In genomic region chr11:61332823-61333637, GRCh38 we compare ENCODE assay signal across 8 cellular contexts. TPM values are rescaled to one million over a fixed set of nuclear protein-coding genes. Genes with fewer than 3 reads are reported as not detected.
DNase-seq lines count a peak whose midpoint lies in the region; ATAC-seq, FAIRE-seq and TF ChIP-seq lines count a peak whose summit lies in the region.

TSS of gene DDB1 (minus strand) at chr11:61333105. CDS start at chr11:61332968, 137 bp downstream.
A gene with protein sequence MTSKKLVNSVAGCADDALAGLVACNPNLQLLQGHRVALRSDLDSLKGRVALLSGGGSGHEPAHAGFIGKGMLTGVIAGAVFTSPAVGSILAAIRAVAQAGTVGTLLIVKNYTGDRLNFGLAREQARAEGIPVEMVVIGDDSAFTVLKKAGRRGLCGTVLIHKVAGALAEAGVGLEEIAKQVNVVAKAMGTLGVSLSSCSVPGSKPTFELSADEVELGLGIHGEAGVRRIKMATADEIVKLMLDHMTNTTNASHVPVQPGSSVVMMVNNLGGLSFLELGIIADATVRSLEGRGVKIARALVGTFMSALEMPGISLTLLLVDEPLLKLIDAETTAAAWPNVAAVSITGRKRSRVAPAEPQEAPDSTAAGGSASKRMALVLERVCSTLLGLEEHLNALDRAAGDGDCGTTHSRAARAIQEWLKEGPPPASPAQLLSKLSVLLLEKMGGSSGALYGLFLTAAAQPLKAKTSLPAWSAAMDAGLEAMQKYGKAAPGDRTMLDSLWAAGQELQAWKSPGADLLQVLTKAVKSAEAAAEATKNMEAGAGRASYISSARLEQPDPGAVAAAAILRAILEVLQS (plus strand): TSS chr11:61333228. CDS start chr11:61334729, 1,501 bp downstream.

- intact Hi-C loops in kidney (cut with DNase I), result no loop called here

- peak within 1 kb of the TSS; percentile 78 to 91 for H3K27ac ChIP-seq in kidney (ENCODE audit: low read depth in 2 of 2, low read length in 2 of 2)

- peak; percentile 70 to 78 for DNase-seq in AML-193 (lab: John Stamatoyannopoulos, UW)
- peak; percentile 97 for DNase-seq in GM19238 (ENCODE audit: insufficient read length, low spot score)
- peak; percentile 91 for DNase-seq in NCI-H510A treated with DMSO at 0.1 percent for 48 hours (lab: John Stamatoyannopoulos, UW)
- peak; percentile 94 to 96 for DNase-seq in activated CD4-positive, alpha-beta T cell treated with anti-CD3 and anti-CD28 coated beads for 24 hours (ENCODE audit: low read depth in 2 of 2)
- peak; percentile 97 for DNase-seq in cerebellum (ENCODE audit: low spot score)
- peak; percentile 99 for DNase-seq in kidney
- peak; percentile 95 to 98 for DNase-seq in stimulated activated CD4-positive, alpha-beta T cell treated with anti-CD3 and anti-CD28 coated beads, Interleukin-15, amount 100 ng/mL, for 1 hour (ENCODE audit: low read depth in 1 of 2, low spot score in 1 of 2)

- H3K4me1 ChIP-seq in kidney (ENCODE audit: control insufficient read depth in 1 of 2, insufficient read depth in 1 of 2, low read depth in 1 of 2, low read length in 2 of 2), result peaks cover 17 to 35% of the 10 kb centered on the region in 2 donors

- no peak for FAIRE-seq in kidney (lab: Jason Lieb, UNC)

- no peak for TF ChIP-seq CTCF in kidney (IDR thresholded peaks at IDR 0.05; ENCODE audit: borderline replicate concordance, extremely low read depth, insufficient read depth)

- ATAC-seq in HG03439 (IDR thresholded peaks at IDR 0.05; ENCODE audit: unreplicated experiment), result peak; percentile 85

- no peaks in the 10 kb centered on the region for H3K9me3 ChIP-seq in kidney (ENCODE audit: control insufficient read depth in 1 of 2, low read length in 2 of 2)

- peak within 1 kb of the TSS; percentile 83 to 92 for H3K4me3 ChIP-seq in kidney (ENCODE audit: low read length in 2 of 2)

- peak within 1 kb of the TSS; percentile 89 to 92 for H3K9ac ChIP-seq in kidney (ENCODE audit: low read length in 2 of 2)

- peaks cover 4 to 16% of the 10 kb centered on the region in 2 donors for H3K36me3 ChIP-seq in kidney (ENCODE audit: control insufficient read depth in 1 of 2, insufficient read depth in 2 of 2, low read length in 2 of 2)

RNA-seq across cellular contexts. Expression of gene DDB1, which starts in this region (rescaled TPM):
- total RNA-seq in cerebellum, result 137 TPM
- total RNA-seq in kidney, result 185 TPM
- polyA plus RNA-seq in kidney (ENCODE audit: insufficient read depth, low read depth, low replicate concordance), result 131 TPM

RNA-seq across cellular contexts. Expression of the second gene that starts in this region (rescaled TPM):
- 13.2 TPM for total RNA-seq in cerebellum
- 64.6 TPM for total RNA-seq in kidney
- polyA plus RNA-seq in kidney (ENCODE audit: insufficient read depth, low read depth, low replicate concordance), result 107 TPM

Comparison
In these comparisons a context has a peak if more than half of its experiments do, and no peak if none do; other contexts are left out.
1. Peak in every context shown above with its lines: DNase-seq, ATAC-seq, H3K4me3 ChIP-seq and H3K27ac ChIP-seq.